Comparison of ENCODE assay signal across 8 cellular contexts in the genomic region with DNA sequence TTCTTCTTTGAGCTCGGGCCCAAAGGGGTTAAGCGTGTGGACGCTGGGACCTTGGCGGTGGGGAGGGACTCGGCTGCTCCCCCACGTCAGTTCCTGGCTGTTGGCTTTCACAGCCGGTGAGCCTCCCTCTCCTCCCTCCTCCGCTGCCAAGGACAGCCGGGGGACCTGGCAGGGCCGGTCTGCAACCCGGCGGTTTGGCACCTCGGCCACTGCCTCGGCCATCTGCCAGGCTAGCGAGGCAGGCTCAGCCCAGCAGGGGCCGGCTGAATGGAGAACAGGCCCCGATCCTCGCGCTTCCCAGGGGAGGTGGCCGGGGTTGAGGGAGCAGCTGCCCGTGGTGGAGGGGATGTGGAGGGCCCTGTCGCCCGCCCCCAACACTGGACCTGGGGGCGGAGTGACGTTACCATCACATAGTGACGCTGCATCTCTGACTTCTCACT.
DNase-seq lines count a peak whose midpoint lies in the region; ATAC-seq and TF ChIP-seq lines count a peak whose summit lies in the region.

No MANE protein-coding gene starts in this region.

- peak overlapping the region; percentile 76 for H3K27ac Mint-ChIP-seq in stimulated activated effector memory CD8-positive, alpha-beta T cell treated with anti-CD3 and anti-CD28 coated beads, Interleukin-12 subunit alpha, Interleukin-12 subunit beta, amount 100 ng/mL, for 72 hours

- DNase-seq in astrocyte of the spinal cord (ENCODE audit: low read depth, low spot score) (peak; percentile 73), iris pigment epithelial cell (ENCODE audit: low read depth) (peak; percentile 29), MV-4-11 (lab: John Stamatoyannopoulos, UW) (no peak), NCI-H1930 (lab: John Stamatoyannopoulos, UW) (no peak), activated gamma-delta T cell treated with Interleukin-2 at 50 U/mL for 16 hours (no peak)
- DNase-seq in stimulated activated effector memory CD8-positive, alpha-beta T cell treated with anti-CD3 and anti-CD28 coated beads, Interleukin-12 subunit alpha, Interleukin-12 subunit beta, amount 100 ng/mL, for 72 hours (ENCODE audit: low spot score in 2 of 2) = no peak

- peaks cover 36% of the 10 kb centered on the region for H3K4me1 Mint-ChIP-seq in stimulated activated effector memory CD8-positive, alpha-beta T cell treated with anti-CD3 and anti-CD28 coated beads, Interleukin-12 subunit alpha, Interleukin-12 subunit beta, amount 100 ng/mL, for 72 hours

- H3K36me3 Mint-ChIP-seq in stimulated activated effector memory CD8-positive, alpha-beta T cell treated with anti-CD3 and anti-CD28 coated beads, Interleukin-12 subunit alpha, Interleukin-12 subunit beta, amount 100 ng/mL, for 72 hours = peaks cover 87% of the 10 kb centered on the region

- TF ChIP-seq CTCF in astrocyte of the spinal cord (IDR thresholded peaks at IDR 0.05; ENCODE audit: low read depth, low read length) = no peak

- peak overlapping the region; percentile 72 for H3K27ac ChIP-seq in HUES48 (ENCODE audit: low read depth, low read length)

- H3K4me3 ChIP-seq in HUES48 (ENCODE audit: low read depth, low read length) (no peak overlapping the region), astrocyte of the spinal cord (ENCODE audit: low read depth, low read length) (no peak overlapping the region)

- H3K4me3 Mint-ChIP-seq in stimulated activated effector memory CD8-positive, alpha-beta T cell treated with anti-CD3 and anti-CD28 coated beads, Interleukin-12 subunit alpha, Interleukin-12 subunit beta, amount 100 ng/mL, for 72 hours = no peak overlapping the region

- H3K27me3 ChIP-seq in HUES48 (ENCODE audit: control insufficient read depth, insufficient read depth, low read length) = no peaks in the 10 kb centered on the region

- no peaks in the 10 kb centered on the region for H3K9me3 ChIP-seq in HUES48 (ENCODE audit: control insufficient read depth, insufficient read depth, low read length)

- peaks cover 42% of the 10 kb centered on the region for H3K4me1 ChIP-seq in HUES48 (ENCODE audit: control insufficient read depth, insufficient read depth, low read length)

- peaks cover 41% of the 10 kb centered on the region for H3K36me3 ChIP-seq in HUES48 (ENCODE audit: control insufficient read depth, insufficient read depth, low read length)

- no peak for ATAC-seq in stimulated activated effector memory CD8-positive, alpha-beta T cell treated with anti-CD3 and anti-CD28 coated beads, Interleukin-12 subunit alpha, Interleukin-12 subunit beta, amount 100 ng/mL, for 72 hours
- no peak for ATAC-seq in HG02623 (IDR thresholded peaks at IDR 0.05; ENCODE audit: unreplicated experiment)

- in situ Hi-C loops in astrocyte of the spinal cord (cut with HindIII; ENCODE audit: low sequenced_read_pairs) = no loop called here

- no peaks in the 10 kb centered on the region for H3K9me3 Mint-ChIP-seq in stimulated activated effector memory CD8-positive, alpha-beta T cell treated with anti-CD3 and anti-CD28 coated beads, Interleukin-12 subunit alpha, Interleukin-12 subunit beta, amount 100 ng/mL, for 72 hours

- H3K9ac ChIP-seq in HUES48 (ENCODE audit: low read depth, low read length) = no peak overlapping the region

Comparison
In these comparisons a context has a peak if more than half of its experiments do, and no peak if none do; other contexts are left out.
1. DNase-seq: peak in astrocyte of the spinal cord (single experiment) and iris pigment epithelial cell (single experiment); none in stimulated activated effector memory CD8-positive, alpha-beta T cell treated with anti-CD3 and anti-CD28 coated beads, Interleukin-12 subunit alpha, Interleukin-12 subunit beta, amount 100 ng/mL, for 72 hours (0 of 2), MV-4-11 (single experiment), NCI-H1930 (0 of 2) and activated gamma-delta T cell treated with Interleukin-2 at 50 U/mL for 16 hours (single experiment).